In the genomic region with DNA sequence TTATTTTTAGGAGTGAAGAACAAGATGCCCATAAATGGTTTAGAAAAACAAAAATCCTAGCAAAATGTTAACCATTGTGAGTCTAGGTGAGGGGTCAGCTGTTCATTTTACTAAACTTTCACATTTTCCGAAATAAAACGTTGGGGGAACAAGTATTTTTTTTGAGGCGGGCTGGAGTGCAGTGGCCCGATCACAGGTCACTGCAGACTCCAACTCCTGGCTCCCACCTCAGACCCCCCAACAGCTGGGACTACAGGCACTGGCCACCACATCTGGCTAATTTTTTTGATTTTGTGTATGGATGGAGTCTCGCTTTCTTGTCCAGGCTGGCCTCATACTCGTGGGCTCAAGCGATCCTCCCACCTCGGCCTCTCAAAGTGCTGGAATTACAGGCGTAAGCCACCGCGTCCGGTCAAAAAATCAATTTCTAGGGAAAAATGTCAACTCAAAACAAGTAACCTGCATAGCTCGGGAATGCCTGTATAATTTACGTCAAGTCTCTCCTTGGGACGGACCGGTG, we compare ENCODE assay signal across 8 cellular contexts.
DNase-seq lines count a peak whose midpoint lies in the region; ATAC-seq lines count a peak whose summit lies in the region.

No MANE protein-coding gene starts in this region.

- peak; percentile 3 for ATAC-seq in GM18867 (IDR thresholded peaks at IDR 0.05; ENCODE audit: unreplicated experiment)
- no peak for ATAC-seq in GM18858 (IDR thresholded peaks at IDR 0.05; ENCODE audit: unreplicated experiment)

- H3K27ac ChIP-seq in KOPT-K1 (ENCODE audit: low read depth, low read length, poor library complexity, severe bottlenecking) (peak overlapping the region; percentile 96), duodenal mucosa (ENCODE audit: low read depth, low read length) (peak overlapping the region; percentile 62)

- H3K9me3 ChIP-seq in KOPT-K1 (ENCODE audit: insufficient read depth, low read length, poor library complexity, severe bottlenecking) (no peaks in the 10 kb centered on the region), duodenal mucosa (ENCODE audit: control insufficient read depth in 1 of 2, low read length in 2 of 2) (no peaks in the 10 kb centered on the region), neuron (ENCODE audit: low read length) (no peaks in the 10 kb centered on the region)

- peak overlapping the region; percentile 76 to 83 for H3K9ac ChIP-seq in duodenal mucosa (ENCODE audit: low read depth in 1 of 2, low read length in 2 of 2)

- H3K27me3 ChIP-seq in duodenal mucosa (ENCODE audit: control insufficient read depth in 1 of 2, insufficient read depth in 2 of 2, low read length in 2 of 2): no peaks in the 10 kb centered on the region
- no peaks in the 10 kb centered on the region for H3K27me3 ChIP-seq in neuron (ENCODE audit: insufficient read depth, low read length)

- H2AFZ ChIP-seq in neuron (ENCODE audit: low read depth, low read length): no peak overlapping the region

- H3K36me3 ChIP-seq in KOPT-K1 (ENCODE audit: insufficient read depth, low read length): peaks cover 21% of the 10 kb centered on the region
- peaks cover 0 to 3% of the 10 kb centered on the region in 2 donors for H3K36me3 ChIP-seq in duodenal mucosa (ENCODE audit: control insufficient read depth in 1 of 2, insufficient read depth in 2 of 2, low read length in 2 of 2)
- H3K36me3 ChIP-seq in neuron (ENCODE audit: insufficient read depth, low read length): peaks cover 3% of the 10 kb centered on the region

- H3K4me3 ChIP-seq in duodenal mucosa (ENCODE audit: low read depth in 1 of 2, low read length in 2 of 2) (peak overlapping the region; percentile 83 to 93), neuron (ENCODE audit: low read length) (peak overlapping the region; percentile 66)

- DNase-seq in NCI-H1694 (lab: John Stamatoyannopoulos, UW) (no peak), OCI-M2 (lab: John Stamatoyannopoulos, UW; ENCODE audit: unreplicated experiment) (no peak), DMS53 (lab: John Stamatoyannopoulos, UW) (no peak)

- peaks cover 0 to 18% of the 10 kb centered on the region in 2 donors for H3K4me1 ChIP-seq in duodenal mucosa (ENCODE audit: control insufficient read depth in 1 of 2, insufficient read depth in 2 of 2, low read length in 2 of 2)
- H3K4me1 ChIP-seq in neuron (ENCODE audit: insufficient read depth, low read length): peaks cover 10% of the 10 kb centered on the region
